18 cellular contexts compared by ENCODE assay signal in genomic region chr14:93232159-93232558, GRCh38. TPM values are rescaled to one million over a fixed set of nuclear protein-coding genes. Genes with fewer than 3 reads are reported as not detected.
DNase-seq lines count a peak whose midpoint lies in the region; ATAC-seq and TF ChIP-seq lines count a peak whose summit lies in the region.
"Had no signal": no experiment of that assay in that cellular context is flagged by ENCODE, and none has a peak within 500 bp of the region (broad histone marks: within the 10 kb centered on the region; RNA-seq: fewer than 3 reads in every experiment).

No MANE protein-coding gene starts in this region.

- no peaks in the 10 kb centered on the region for H3K9me3 ChIP-seq in esophagus muscularis mucosa
- H3K9me3 ChIP-seq in aorta (ENCODE audit: control insufficient read depth, low read length), result no peaks in the 10 kb centered on the region
- no peaks in the 10 kb centered on the region for H3K9me3 ChIP-seq in CD4-positive, alpha-beta T cell (ENCODE audit: control insufficient read depth, low read length)
- H3K9me3 ChIP-seq: BLaER1, prostate gland had no signal

- no peak for TF ChIP-seq POLR2A in esophagus muscularis mucosa (IDR thresholded peaks at IDR 0.05; ENCODE audit: low read depth)

- POLR2A ChIA-PET in CD4-positive, alpha-beta T cell (lab: Charles Lee), result no interaction called here

- peak overlapping the region; percentile 91 for H3K4me3 Mint-ChIP-seq in HFFc6
- no peak overlapping the region for H3K4me3 Mint-ChIP-seq in CD4-positive, alpha-beta T cell
- H3K4me3 Mint-ChIP-seq: nephron had no signal

- WGBS in esophagus muscularis mucosa, result 80% methylated on average over 14 of the region's 17 CpGs
- WGBS in aorta, 2 donors, result 55 to 64% methylated on average over 17 of the region's 17 CpGs

- CTCF ChIA-PET in CD4-positive, alpha-beta T cell (lab: Charles Lee), result no interaction called here

- no peak for ATAC-seq in aorta (ENCODE audit: low FRiP score)
- ATAC-seq in CD4-positive, alpha-beta T cell (ENCODE audit: poor library complexity), result no peak

- H3K36me3 ChIP-seq in esophagus muscularis mucosa, result peaks cover 9 to 26% (median 23%) of the 10 kb centered on the region in 4 donors
- H3K36me3 ChIP-seq in aorta (ENCODE audit: control insufficient read depth in 1 of 2, insufficient read depth in 2 of 2, low read length in 1 of 2), result peaks cover 0 to 4% of the 10 kb centered on the region in 2 donors

- no peaks in the 10 kb centered on the region for H3K9me3 Mint-ChIP-seq in HFFc6
- no peaks in the 10 kb centered on the region for H3K9me3 Mint-ChIP-seq in CD4-positive, alpha-beta T cell
- H3K9me3 Mint-ChIP-seq: activated T-helper 2 cell treated with anti-CD3 and anti-CD28 coated beads, Interferon-gamma antibody, Interleukin-2, Interleukin-4, amounts not matched to agents 10 μg/mL and 5 μg/mL and 100 μg/mL, durations not matched to agents 14 hours and 24 hours and 36 hours; nephron had no signal

- H3K27me3 ChIP-seq in esophagus muscularis mucosa (no peaks in the 10 kb centered on the region), aorta (ENCODE audit: control insufficient read depth in 1 of 2, insufficient read depth in 2 of 2, low read length in 1 of 2) (no peaks in the 10 kb centered on the region)
- H3K27me3 ChIP-seq in CD4-positive, alpha-beta T cell (ENCODE audit: control insufficient read depth, insufficient read depth, low read length), result no peaks in the 10 kb centered on the region
- H3K27me3 ChIP-seq: BLaER1 had no signal

- no peaks in the 10 kb centered on the region; the same call in 1 of the 2 replicates for H3K27me3 Mint-ChIP-seq in HFFc6 (ENCODE audit: insufficient read depth)
- H3K27me3 Mint-ChIP-seq in CD4-positive, alpha-beta T cell, result no peaks in the 10 kb centered on the region
- H3K27me3 Mint-ChIP-seq: activated CD4-positive, alpha-beta T cell treated with anti-CD3 and anti-CD28 coated beads for 36 hours had no signal

- peaks cover 3 to 18% (median 16%) of the 10 kb centered on the region in 4 donors for H3K4me1 ChIP-seq in esophagus muscularis mucosa
- no peaks in the 10 kb centered on the region for H3K4me1 ChIP-seq in aorta (ENCODE audit: control insufficient read depth in 1 of 2, insufficient read depth in 2 of 2, low read length in 2 of 2)
- H3K4me1 ChIP-seq: BLaER1, prostate gland had no signal

- peaks cover 5% of the 10 kb centered on the region; the same call in 1 of the 2 replicates for H3K36me3 Mint-ChIP-seq in HFFc6 (ENCODE audit: low read depth)
- peaks cover 24% of the 10 kb centered on the region for H3K36me3 Mint-ChIP-seq in CD4-positive, alpha-beta T cell (ENCODE audit: low read depth)

- no peak overlapping the region for H3K27ac ChIP-seq in esophagus muscularis mucosa (replicated peaks in 1 of 4)
- no peak overlapping the region for H3K27ac ChIP-seq in aorta (ENCODE audit: low read depth in 1 of 2, low read length in 2 of 2)
- no peak overlapping the region for H3K27ac ChIP-seq in CD4-positive, alpha-beta T cell (ENCODE audit: low read depth, low read length)
- H3K27ac ChIP-seq: BLaER1, prostate gland had no signal

- H3K4me3 ChIP-seq in AG09309 (ENCODE audit: control insufficient read depth, low read depth, low read length), result peak overlapping the region; percentile 54; the same call in 1 of the 2 replicates
- peak overlapping the region in 3 of 4 donors; percentile 41 to 59 (median 55) for H3K4me3 ChIP-seq in esophagus muscularis mucosa
- H3K4me3 ChIP-seq in skeletal muscle cell (ENCODE audit: low read depth, low read length), result peak overlapping the region; percentile 60
- H3K4me3 ChIP-seq in aorta (ENCODE audit: low read length in 2 of 2), result no peak overlapping the region
- H3K4me3 ChIP-seq: BLaER1 had no signal

- DNase-seq in AG09309 (ENCODE audit: low read depth) (no peak), HFFc6 (no peak), esophagus muscularis mucosa (ENCODE audit: extremely low spot score) (no peak), skeletal muscle cell (ENCODE audit: low read depth) (no peak), aorta (no peak), cortex of kidney (lab: John Stamatoyannopoulos, UW) (no peak)
- no peak for DNase-seq in CD4-positive, alpha-beta T cell
- DNase-seq: Calu3, GOT3, mesendoderm, NCI-H1092, NCI-H2029 treated with DMSO at 0.1 percent for 48 hours, NCI-H524 had no signal

- H3K27ac Mint-ChIP-seq in HFFc6, result peak overlapping the region; percentile 85; the same call in 1 of the 2 replicates
- no peak overlapping the region for H3K27ac Mint-ChIP-seq in CD4-positive, alpha-beta T cell
- H3K27ac Mint-ChIP-seq: activated CD4-positive, alpha-beta T cell treated with anti-CD3 and anti-CD28 coated beads for 36 hours; activated T-helper 2 cell treated with anti-CD3 and anti-CD28 coated beads, Interferon-gamma antibody, Interleukin-2, Interleukin-4, amounts not matched to agents 10 μg/mL and 5 μg/mL and 100 μg/mL, durations not matched to agents 14 hours and 24 hours and 36 hours; nephron had no signal

- TF ChIP-seq EP300 in esophagus muscularis mucosa (IDR thresholded peaks at IDR 0.05), result no peak

- intact Hi-C loops in esophagus muscularis mucosa (cut with DNase I) (no loop called here), aorta (cut with DNase I) (no loop called here)
- intact Hi-C loops in CD4-positive, alpha-beta T cell (cut with DNase I, micrococcal nuclease), result loop anchor here in 1 of 2 experiments (5.0 kb wide), 1 partner anchor 660 kb away; no protein-coding TSS in a partner anchor

- H3K4me1 Mint-ChIP-seq in HFFc6 (ENCODE audit: low read depth), result peaks cover 46% of the 10 kb centered on the region
- peaks cover 11% of the 10 kb centered on the region for H3K4me1 Mint-ChIP-seq in CD4-positive, alpha-beta T cell (ENCODE audit: low read depth)
- H3K4me1 Mint-ChIP-seq: nephron had no signal

- TF ChIP-seq CTCF in AG09309 (IDR thresholded peaks at IDR 0.05; ENCODE audit: control insufficient read depth, insufficient read depth, low read depth, low read length, missing control alignments), result no peak
- TF ChIP-seq CTCF in HFFc6 (IDR thresholded peaks at IDR 0.05), result no peak
- TF ChIP-seq CTCF in esophagus muscularis mucosa (IDR thresholded peaks at IDR 0.05), result no peak
- TF ChIP-seq CTCF in CD4-positive, alpha-beta T cell (IDR thresholded peaks at IDR 0.05), result no peak

RNA-seq across cellular contexts. Expression of gene UBR7, which starts 25.1 kb away (rescaled TPM):
- 10 to 100 TPM; 15.3 to 23.6 (median 21.8) TPM for total RNA-seq in HFFc6 (2021; fragmentation: NEBNext Ultra II Directional; extraction: Animal tissue kit (Norgen Biotek cat#: 25700))
- total RNA-seq in esophagus muscularis mucosa (10 to 100 TPM; 26.2 to 33.6 (median 29.9) TPM), aorta (10 to 100 TPM; 15.7 to 18.0 TPM)
- 10 to 100 TPM; 14.7 to 18.5 TPM for polyA plus RNA-seq in aorta
- total RNA-seq in CD4-positive, alpha-beta T cell, result 1 to 10 TPM; 6.8 to 7.4 TPM

RNA-seq across cellular contexts. Expression of gene GON7, which starts 25.3 kb away (rescaled TPM):
- 10 to 100 TPM in 1 of 6 experiments, 1 to 10 TPM in 5; 7.9 to 10.1 (median 9.1) TPM for total RNA-seq in HFFc6 (2021; fragmentation: NEBNext Ultra II Directional; extraction: Animal tissue kit (Norgen Biotek cat#: 25700))
- 10 to 100 TPM in 3 of 4 donors, 1 to 10 TPM in 1; 6.1 to 14.5 (median 11.6) TPM for total RNA-seq in esophagus muscularis mucosa
- 1 to 10 TPM; 4.9 to 7.4 TPM for total RNA-seq in aorta
- polyA plus RNA-seq in aorta, result 10 to 100 TPM; 12.5 to 17.3 TPM
- 1 to 10 TPM; 2.3 to 2.4 TPM for total RNA-seq in CD4-positive, alpha-beta T cell

RNA-seq across cellular contexts. Expression of gene LYSET, which starts 47.0 kb away (rescaled TPM):
- 10 to 100 TPM; 10.7 to 14.5 (median 12.8) TPM for total RNA-seq in HFFc6 (2021; fragmentation: NEBNext Ultra II Directional; extraction: Animal tissue kit (Norgen Biotek cat#: 25700))
- total RNA-seq in esophagus muscularis mucosa (10 to 100 TPM in 3 of 4 donors, 1 to 10 TPM in 1; 6.8 to 15.6 (median 11.6) TPM), aorta (10 to 100 TPM; 12.7 to 13.7 TPM)
- polyA plus RNA-seq in aorta, result 10 to 100 TPM; 17.1 to 42.2 TPM
- 1 to 10 TPM; 5.8 TPM for total RNA-seq in CD4-positive, alpha-beta T cell

RNA-seq across cellular contexts. Expression of gene MOAP1, which starts 47.5 kb away (rescaled TPM):
- total RNA-seq in HFFc6 (2021; fragmentation: NEBNext Ultra II Directional; extraction: Animal tissue kit (Norgen Biotek cat#: 25700)), result 10 to 100 TPM; 12.2 to 20.4 (median 14.2) TPM
- total RNA-seq in esophagus muscularis mucosa (10 to 100 TPM; 54.3 to 90.9 (median 61.7) TPM), aorta (10 to 100 TPM; 22.0 to 22.8 TPM)
- 10 to 100 TPM; 37.6 to 38.7 TPM for polyA plus RNA-seq in aorta
- total RNA-seq in CD4-positive, alpha-beta T cell, result 100 to 1,000 TPM; 127 to 130 TPM

Comparison
In these comparisons a context has a peak if more than half of its experiments do, and no peak if none do; other contexts are left out.
1. H3K4me3 ChIP-seq: peak in AG09309 (single experiment), esophagus muscularis mucosa (3 of 4) and skeletal muscle cell (single experiment); none in aorta (0 of 2).